ENCODE assay signal across 11 cellular contexts in the genomic region with DNA sequence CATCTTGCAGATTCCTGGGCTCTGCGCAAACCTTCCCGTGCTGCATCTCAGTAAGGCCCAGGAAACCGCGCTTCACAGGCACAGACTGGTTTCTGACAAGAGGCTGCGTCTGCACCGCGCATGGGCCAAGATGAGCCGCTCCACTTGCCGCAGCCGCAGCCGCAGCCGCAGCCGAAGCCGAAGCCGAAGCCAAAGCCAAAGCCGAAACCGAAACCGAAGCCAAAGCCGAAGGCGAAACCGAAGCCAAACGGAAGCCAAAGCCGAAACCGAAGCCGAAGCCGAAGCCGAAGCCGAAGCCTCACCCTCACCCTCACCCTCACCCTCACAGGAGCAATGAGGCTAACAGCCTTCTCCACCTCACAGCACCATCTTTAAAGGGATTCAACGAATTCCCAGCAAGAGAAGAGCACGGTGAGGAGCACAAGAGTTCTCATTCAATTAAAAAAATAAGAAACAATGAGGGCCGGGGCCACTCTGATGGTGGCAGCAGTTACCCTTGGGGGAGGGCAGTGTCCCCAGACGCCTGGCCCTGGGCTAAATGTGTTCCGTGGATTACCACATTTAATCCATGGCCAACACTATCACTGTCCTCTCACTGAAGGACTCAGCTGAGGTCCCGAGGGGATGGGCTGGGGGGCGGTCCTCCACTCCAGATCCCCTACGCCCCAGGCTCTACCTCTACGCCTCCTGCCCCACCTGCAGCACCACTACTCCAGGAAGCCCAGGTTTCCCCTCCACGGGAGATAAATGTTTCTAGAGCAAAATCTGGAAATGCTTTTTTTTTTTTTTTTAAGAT. TPM values are rescaled to one million over a fixed set of nuclear protein-coding genes. Genes with fewer than 3 reads are reported as not detected.
DNase-seq lines count a peak whose midpoint lies in the region; ATAC-seq and TF ChIP-seq lines count a peak whose summit lies in the region.
"Had no signal": no experiment of that assay in that cellular context is flagged by ENCODE, and none has a peak within 500 bp of the region (broad histone marks: within the 10 kb centered on the region; RNA-seq: fewer than 3 reads in every experiment).

No MANE protein-coding gene starts in this region.

- H3K27ac ChIP-seq in gastrocnemius medialis: peak overlapping the region; percentile 70 to 76 (median 70)
- H3K27ac ChIP-seq: ascending aorta had no signal

- peak overlapping the region; percentile 50 for H3K4me3 Mint-ChIP-seq in activated CD4-positive, alpha-beta memory T cell treated with anti-CD3 and anti-CD28 coated beads, Interleukin-2, amount 10 ng/mL, durations not matched to agents 7 days and 5 days
- H3K4me3 Mint-ChIP-seq in activated CD4-positive, alpha-beta memory T cell treated with anti-CD3 and anti-CD28 coated beads for 36 hours: no peak overlapping the region
- H3K4me3 Mint-ChIP-seq in type B pancreatic cell: no peak overlapping the region
- H3K4me3 Mint-ChIP-seq: T-helper 1 cell treated with Interleukin-12 subunit alpha and Interleukin-12 subunit beta and Interleukin-4 antibody, amounts not matched to agents 30 μg/mL and 1 μg/mL, for 36 hours had no signal

- H3K36me3 ChIP-seq in gastrocnemius medialis: peaks cover 0 to 6% of the 10 kb centered on the region in 2 donors

- H3K9me3 Mint-ChIP-seq in activated CD4-positive, alpha-beta memory T cell treated with anti-CD3 and anti-CD28 coated beads, Interleukin-2, amount 10 ng/mL, durations not matched to agents 7 days and 5 days: peaks cover 15% of the 10 kb centered on the region
- peaks cover 5% of the 10 kb centered on the region for H3K9me3 Mint-ChIP-seq in activated CD4-positive, alpha-beta memory T cell treated with anti-CD3 and anti-CD28 coated beads for 36 hours
- H3K9me3 Mint-ChIP-seq in type B pancreatic cell: peaks cover 5% of the 10 kb centered on the region

- peak overlapping the region; percentile 67 for H3K27ac Mint-ChIP-seq in activated CD4-positive, alpha-beta memory T cell treated with anti-CD3 and anti-CD28 coated beads, Interleukin-2, amount 10 ng/mL, durations not matched to agents 7 days and 5 days
- no peak overlapping the region for H3K27ac Mint-ChIP-seq in activated CD4-positive, alpha-beta memory T cell treated with anti-CD3 and anti-CD28 coated beads for 36 hours
- no peak overlapping the region for H3K27ac Mint-ChIP-seq in type B pancreatic cell
- H3K27ac Mint-ChIP-seq: T-helper 1 cell treated with Interleukin-12 subunit alpha and Interleukin-12 subunit beta and Interleukin-4 antibody, amounts not matched to agents 30 μg/mL and 1 μg/mL, for 36 hours had no signal

- intact Hi-C loops in activated CD4-positive, alpha-beta memory T cell treated with anti-CD3 and anti-CD28 coated beads for 36 hours (cut with micrococcal nuclease): no loop called here
- intact Hi-C loops in gastrocnemius medialis (cut with DNase I; ENCODE audit: low total_unique reads): no loop called here

- TF ChIP-seq POLR2A in gastrocnemius medialis (IDR thresholded peaks at IDR 0.05): no peak

- ATAC-seq in gastrocnemius medialis (no peak), GM21619 (IDR thresholded peaks at IDR 0.05; ENCODE audit: unreplicated experiment) (no peak)

- CTCF ChIA-PET in activated CD4-positive, alpha-beta memory T cell treated with anti-CD3 and anti-CD28 coated beads, Interleukin-2, amount 10 ng/mL, durations not matched to agents 7 days and 5 days (lab: Charles Lee): interaction anchor here (0.7 to 1.0 kb wide), 3 partner anchors 13 to 16 kb away, joined by 3 read pairs; no protein-coding TSS in a partner anchor
- CTCF ChIA-PET in activated CD4-positive, alpha-beta memory T cell treated with anti-CD3 and anti-CD28 coated beads for 36 hours (lab: Charles Lee): interaction anchor here (1.0 to 1.9 kb wide), 3 partner anchors 11 to 26 kb away, joined by 4 to 5 read pairs (median 5); no protein-coding TSS in a partner anchor

- peak; percentile 34 for DNase-seq in activated CD4-positive, alpha-beta memory T cell treated with anti-CD3 and anti-CD28 coated beads, Interleukin-2, amount 10 ng/mL, durations not matched to agents 7 days and 5 days
- DNase-seq in activated CD4-positive, alpha-beta memory T cell treated with anti-CD3 and anti-CD28 coated beads for 36 hours: no peak
- DNase-seq in NCI-H345 treated with DMSO at 0.1 percent for 48 hours (lab: John Stamatoyannopoulos, UW; ENCODE audit: unreplicated experiment): peak; percentile 28
- DNase-seq in central memory CD4-positive, alpha-beta T cell: peak; percentile 36
- DNase-seq in gastrocnemius medialis: no peak
- no peak for DNase-seq in type B pancreatic cell (ENCODE audit: extremely low spot score, unreplicated experiment)
- DNase-seq in COLO829 (ENCODE audit: low spot score): no peak
- DNase-seq: NCI-H69 had no signal

- H3K27me3 ChIP-seq in gastrocnemius medialis: no peaks in the 10 kb centered on the region
- H3K27me3 ChIP-seq: ascending aorta had no signal

- in situ Hi-C loops in gastrocnemius medialis (cut with MboI; ENCODE audit: low sequenced_read_pairs in 4 of 4): no loop called here

- no peak overlapping the region for H3K4me3 ChIP-seq in gastrocnemius medialis
- H3K4me3 ChIP-seq: ascending aorta had no signal

- peaks cover 56% of the 10 kb centered on the region for H3K36me3 Mint-ChIP-seq in activated CD4-positive, alpha-beta memory T cell treated with anti-CD3 and anti-CD28 coated beads, Interleukin-2, amount 10 ng/mL, durations not matched to agents 7 days and 5 days (ENCODE audit: low read depth)
- peaks cover 30% of the 10 kb centered on the region for H3K36me3 Mint-ChIP-seq in activated CD4-positive, alpha-beta memory T cell treated with anti-CD3 and anti-CD28 coated beads for 36 hours
- peaks cover 38% of the 10 kb centered on the region for H3K36me3 Mint-ChIP-seq in type B pancreatic cell

- H3K9me3 ChIP-seq in gastrocnemius medialis: no peaks in the 10 kb centered on the region
- H3K9me3 ChIP-seq: ascending aorta had no signal

- TF ChIP-seq CTCF in gastrocnemius medialis (IDR thresholded peaks at IDR 0.05 in 4 of 5, conservative IDR thresholded peaks at IDR 0.05 in 1 of 5): no peak
- no peak for TF ChIP-seq CTCF in type B pancreatic cell (conservative IDR thresholded peaks at IDR 0.05)

- H3K4me1 Mint-ChIP-seq in activated CD4-positive, alpha-beta memory T cell treated with anti-CD3 and anti-CD28 coated beads, Interleukin-2, amount 10 ng/mL, durations not matched to agents 7 days and 5 days: peaks cover 16% of the 10 kb centered on the region
- H3K4me1 Mint-ChIP-seq in activated CD4-positive, alpha-beta memory T cell treated with anti-CD3 and anti-CD28 coated beads for 36 hours (ENCODE audit: low read depth): no peaks in the 10 kb centered on the region
- H3K4me1 Mint-ChIP-seq in type B pancreatic cell (ENCODE audit: unreplicated experiment): peaks cover 6% of the 10 kb centered on the region

- H3K27me3 Mint-ChIP-seq in activated CD4-positive, alpha-beta memory T cell treated with anti-CD3 and anti-CD28 coated beads, Interleukin-2, amount 10 ng/mL, durations not matched to agents 7 days and 5 days: no peaks in the 10 kb centered on the region
- no peaks in the 10 kb centered on the region for H3K27me3 Mint-ChIP-seq in activated CD4-positive, alpha-beta memory T cell treated with anti-CD3 and anti-CD28 coated beads for 36 hours
- H3K27me3 Mint-ChIP-seq in type B pancreatic cell: no peaks in the 10 kb centered on the region

- POLR2A ChIA-PET in activated CD4-positive, alpha-beta memory T cell treated with anti-CD3 and anti-CD28 coated beads, Interleukin-2, amount 10 ng/mL, durations not matched to agents 7 days and 5 days (lab: Charles Lee): no interaction called here
- POLR2A ChIA-PET in activated CD4-positive, alpha-beta memory T cell treated with anti-CD3 and anti-CD28 coated beads for 36 hours (lab: Charles Lee): no interaction called here

- H3K4me1 ChIP-seq in gastrocnemius medialis: peaks cover 6 to 8% of the 10 kb centered on the region in 2 donors
- H3K4me1 ChIP-seq: ascending aorta had no signal

RNA-seq across cellular contexts. Expression of gene ZNF787, which starts 29.1 kb away (rescaled TPM):
- 10 to 100 TPM; 30.0 to 31.1 TPM for total RNA-seq in activated CD4-positive, alpha-beta memory T cell treated with anti-CD3 and anti-CD28 coated beads, Interleukin-2, amount 10 ng/mL, durations not matched to agents 7 days and 5 days
- 10 to 100 TPM; 25.3 to 25.5 TPM for total RNA-seq in activated CD4-positive, alpha-beta memory T cell treated with anti-CD3 and anti-CD28 coated beads for 36 hours
- total RNA-seq in gastrocnemius medialis: 10 to 100 TPM; 16.7 to 43.0 (median 26.5) TPM
- 30.2 and 34.0 TPM in 2 replicates for total RNA-seq in type B pancreatic cell (ENCODE audit: low replicate concordance)

RNA-seq across cellular contexts. Expression of gene ZNF444, which starts 49.1 kb away (rescaled TPM):
- total RNA-seq in activated CD4-positive, alpha-beta memory T cell treated with anti-CD3 and anti-CD28 coated beads, Interleukin-2, amount 10 ng/mL, durations not matched to agents 7 days and 5 days: 10 to 100 TPM; 25.7 to 26.3 TPM
- total RNA-seq in activated CD4-positive, alpha-beta memory T cell treated with anti-CD3 and anti-CD28 coated beads for 36 hours: 10 to 100 TPM; 23.1 to 26.1 TPM
- 10 to 100 TPM; 16.4 to 38.9 (median 24.9) TPM for total RNA-seq in gastrocnemius medialis
- 37.4 and 40.7 TPM in 2 replicates for total RNA-seq in type B pancreatic cell (ENCODE audit: low replicate concordance)

Comparison
In these comparisons a context has a peak if more than half of its experiments do, and no peak if none do; other contexts are left out.
1. DNase-seq: peak in activated CD4-positive, alpha-beta memory T cell treated with anti-CD3 and anti-CD28 coated beads, Interleukin-2, amount 10 ng/mL, durations not matched to agents 7 days and 5 days (single experiment), NCI-H345 treated with DMSO at 0.1 percent for 48 hours (single experiment) and central memory CD4-positive, alpha-beta T cell (single experiment); none in activated CD4-positive, alpha-beta memory T cell treated with anti-CD3 and anti-CD28 coated beads for 36 hours (single experiment), gastrocnemius medialis (0 of 2), type B pancreatic cell (single experiment) and COLO829 (single experiment).